In genomic region chr3:61805510-61806080, GRCh38 we compare ENCODE assay signal across 17 cellular contexts.
DNase-seq lines count a peak whose midpoint lies in the region; ATAC-seq and TF ChIP-seq lines count a peak whose summit lies in the region.
"Had no signal": no experiment of that assay in that cellular context is flagged by ENCODE, and none has a peak within 500 bp of the region (broad histone marks: within the 10 kb centered on the region; RNA-seq: fewer than 3 reads in every experiment).

No MANE protein-coding gene starts in this region.

- no peak overlapping the region for H3K56ac ChIP-seq in IMR-90 (ENCODE audit: extremely low read depth, insufficient read depth, low read length)

- intact Hi-C loops in IMR-90 (cut with micrococcal nuclease) (no loop called here), adrenal gland (cut with DNase I) (no loop called here), left colon (cut with DNase I, micrococcal nuclease) (loop anchor here in 1 of 2 donors (10.0 kb wide), 1 partner anchor 161 kb away; no protein-coding TSS in a partner anchor)

- no peak for TF ChIP-seq POLR2A in IMR-90 (IDR thresholded peaks at IDR 0.05; ENCODE audit: low read depth, low read length)
- no peak for TF ChIP-seq POLR2A in adrenal gland (IDR thresholded peaks at IDR 0.05)

- H3K27me3 ChIP-seq in IMR-90 (ENCODE audit: control insufficient read depth, insufficient read depth, low read length) (no peaks in the 10 kb centered on the region), adrenal gland (no peaks in the 10 kb centered on the region), stomach smooth muscle (ENCODE audit: control insufficient read depth in 1 of 2, insufficient read depth in 2 of 2, low read length in 2 of 2) (no peaks in the 10 kb centered on the region)
- H3K27me3 ChIP-seq: BLaER1 treated with 17β-estradiol and CSF1 and Interleukin-3, amounts not matched to agents 10 nM and 100 nM; hepatocyte had no signal

- H3K4me1 ChIP-seq in IMR-90 (ENCODE audit: control insufficient read depth, insufficient read depth, low read length), result peaks cover 9% of the 10 kb centered on the region
- H3K4me1 ChIP-seq in adrenal gland (replicated peaks in 1 of 2), result peaks cover 49 to 59% of the 10 kb centered on the region in 2 donors
- H3K4me1 ChIP-seq in stomach smooth muscle (ENCODE audit: control insufficient read depth, insufficient read depth, low read length), result peaks cover 48% of the 10 kb centered on the region

- H3K27me3 Mint-ChIP-seq in activated T-cell treated with anti-CD3 and anti-CD28 coated beads, Interleukin-2, amount 50 U/mL, for 4 hours (ENCODE audit: low read depth), result no peaks in the 10 kb centered on the region
- H3K27me3 Mint-ChIP-seq: activated B cell treated with CpG ODN at 0.5 μM for 24 hours; activated naive CD4-positive, alpha-beta T cell treated with anti-CD3 and anti-CD28 coated beads, Interleukin-2, amount 10 ng/mL, durations not matched to agents 7 days and 5 days had no signal

- no peak overlapping the region for H2AK5ac ChIP-seq in IMR-90 (ENCODE audit: low read depth, low read length)

- no peak overlapping the region for H2BK20ac ChIP-seq in IMR-90 (ENCODE audit: low read depth, low read length)

- H2BK120ac ChIP-seq in IMR-90 (ENCODE audit: low read depth, low read length), result no peak overlapping the region

- CTCF ChIA-PET in IMR-90 (lab: Yijun Ruan, JAX), result interaction anchor here (0.6 kb wide), 2 partner anchors 15 to 1932 kb away, joined by 3 to 4 read pairs; no protein-coding TSS in a partner anchor

- ATAC-seq in IMR-90 (ENCODE audit: low read depth), result no peak
- ATAC-seq in left colon, result peak; percentile 29
- ATAC-seq in GM21619 (IDR thresholded peaks at IDR 0.05; ENCODE audit: unreplicated experiment), result no peak
- ATAC-seq in activated T-cell treated with anti-CD3 and anti-CD28 coated beads, Interleukin-2, amount 50 U/mL, for 4 hours, result no peak
- ATAC-seq: left lobe of liver had no signal

- BruUV-seq in IMR-90 (replicated peaks; lab: Mats Ljungman, UMichigan), result no TSS peak

- no peak for TF ChIP-seq CTCF in IMR-90 (conservative IDR thresholded peaks at IDR 0.05; ENCODE audit: low read depth, low read length)
- TF ChIP-seq CTCF in adrenal gland (IDR thresholded peaks at IDR 0.05), result no peak

- H3K4me1 Mint-ChIP-seq in activated T-cell treated with anti-CD3 and anti-CD28 coated beads, Interleukin-2, amount 50 U/mL, for 4 hours (ENCODE audit: low read depth), result no peaks in the 10 kb centered on the region
- H3K4me1 Mint-ChIP-seq: activated B cell treated with CpG ODN at 0.5 μM for 24 hours; activated naive CD4-positive, alpha-beta T cell treated with anti-CD3 and anti-CD28 coated beads, Interleukin-2, amount 10 ng/mL, durations not matched to agents 7 days and 5 days had no signal

- WGBS in IMR-90 (ENCODE audit: extremely low coverage in 2 of 2, insufficient read length in 1 of 2), 2 experiments, result no CpG with 5 or more reads among the region's 3 CpGs
- WGBS in adrenal gland, 4 donors, result 21 to 37% (median 32%) methylated on average over 3 of the region's 3 CpGs

- H2BK5ac ChIP-seq in IMR-90 (ENCODE audit: low read depth, low read length, poor library complexity, severe bottlenecking), result no peak overlapping the region

- no peak overlapping the region for H3K14ac ChIP-seq in IMR-90 (replicated peaks; ENCODE audit: low read depth, low read length)

- no peak for TF ChIP-seq RAD21 in IMR-90 (IDR thresholded peaks at IDR 0.05; ENCODE audit: low read length)

- POLR2A ChIA-PET in IMR-90 (lab: Charles Lee; ENCODE audit: unreplicated experiment), result no interaction called here

- no peaks in the 10 kb centered on the region; the same call in 1 of the 2 replicates for H3K9me1 ChIP-seq in IMR-90 (ENCODE audit: insufficient read depth, low read length)

- no peak overlapping the region for H3K9ac ChIP-seq in IMR-90 (ENCODE audit: low read depth, low read length)
- H3K9ac ChIP-seq in stomach smooth muscle (ENCODE audit: low read length in 2 of 2), result no peak overlapping the region
- H3K9ac ChIP-seq: BLaER1 treated with 17β-estradiol and CSF1 and Interleukin-3, amounts not matched to agents 10 nM and 100 nM had no signal

- no peak overlapping the region for H3K23ac ChIP-seq in IMR-90 (ENCODE audit: low read depth, low read length)

- no peak overlapping the region for H3K4me2 ChIP-seq in IMR-90 (ENCODE audit: low read depth, low read length)
- H3K4me2 ChIP-seq: hepatocyte, PC-9 had no signal

- H2BK15ac ChIP-seq in IMR-90 (ENCODE audit: low read depth, low read length), result no peak overlapping the region

- H4K5ac ChIP-seq in IMR-90 (ENCODE audit: low read depth, low read length), result no peak overlapping the region

- H4K8ac ChIP-seq in IMR-90 (ENCODE audit: low read depth in 2 of 2, low read length in 2 of 2), result no peak overlapping the region

- H3K27ac ChIP-seq in IMR-90 (ENCODE audit: insufficient read depth, low read length) (no peak overlapping the region), adrenal gland (peak overlapping the region in 4 of 5 donors; percentile 18 to 75 (median 62)), stomach smooth muscle (ENCODE audit: low read length) (peak overlapping the region; percentile 46)
- H3K27ac ChIP-seq: BLaER1 treated with 17β-estradiol and CSF1 and Interleukin-3, amounts not matched to agents 10 nM and 100 nM; hepatocyte; PC-9 had no signal

- H3K4ac ChIP-seq in IMR-90 (ENCODE audit: low read depth, low read length), result no peak overlapping the region

- H3K4me3 ChIP-seq in IMR-90 (ENCODE audit: insufficient read depth, low read depth, low read length), result no peak overlapping the region
- H3K4me3 ChIP-seq in adrenal gland, result no peak overlapping the region
- H3K4me3 ChIP-seq in stomach smooth muscle (ENCODE audit: low read length in 2 of 2), result no peak overlapping the region
- H3K4me3 ChIP-seq: BLaER1 treated with 17β-estradiol and CSF1 and Interleukin-3, amounts not matched to agents 10 nM and 100 nM; hepatocyte; PC-9 had no signal

- H3K9me3 Mint-ChIP-seq in activated T-cell treated with anti-CD3 and anti-CD28 coated beads, Interleukin-2, amount 50 U/mL, for 4 hours, result peaks cover 3% of the 10 kb centered on the region
- H3K9me3 Mint-ChIP-seq: activated B cell treated with CpG ODN at 0.5 μM for 24 hours; activated naive CD4-positive, alpha-beta T cell treated with anti-CD3 and anti-CD28 coated beads, Interleukin-2, amount 10 ng/mL, durations not matched to agents 7 days and 5 days; neural crest cell had no signal

- no peak overlapping the region for H3K4me3 Mint-ChIP-seq in activated T-cell treated with anti-CD3 and anti-CD28 coated beads, Interleukin-2, amount 50 U/mL, for 4 hours
- H3K4me3 Mint-ChIP-seq: activated B cell treated with CpG ODN at 0.5 μM for 24 hours; activated naive CD4-positive, alpha-beta T cell treated with anti-CD3 and anti-CD28 coated beads, Interleukin-2, amount 10 ng/mL, durations not matched to agents 7 days and 5 days; neural crest cell had no signal

- H3K9me3 ChIP-seq in IMR-90 (ENCODE audit: control insufficient read depth, insufficient read depth, low read length), result no peaks in the 10 kb centered on the region
- H3K9me3 ChIP-seq in adrenal gland (replicated peaks in 1 of 3), result no peaks in the 10 kb centered on the region
- H3K9me3 ChIP-seq in stomach smooth muscle (ENCODE audit: control insufficient read depth in 2 of 2, low read length in 2 of 2), result no peaks in the 10 kb centered on the region
- H3K9me3 ChIP-seq: BLaER1 treated with 17β-estradiol and CSF1 and Interleukin-3, amounts not matched to agents 10 nM and 100 nM had no signal

- H3K79me1 ChIP-seq in IMR-90 (ENCODE audit: low read depth in 1 of 2, low read length in 2 of 2), result peaks cover 23 to 27% of the 10 kb centered on the region in 2 experiments

- dilution Hi-C loops in IMR-90 (cut with HindIII; ENCODE audit: low sequenced_read_pairs, unreplicated experiment), result no loop called here

- H3K36me3 ChIP-seq in IMR-90 (ENCODE audit: control insufficient read depth, insufficient read depth, low read length), result no peaks in the 10 kb centered on the region
- H3K36me3 ChIP-seq in adrenal gland (replicated peaks in 1 of 2), result no peaks in the 10 kb centered on the region
- H3K36me3 ChIP-seq in stomach smooth muscle (ENCODE audit: control insufficient read depth in 2 of 2, insufficient read depth in 2 of 2, low read length in 2 of 2), result no peaks in the 10 kb centered on the region

- no peak overlapping the region for H4K91ac ChIP-seq in IMR-90 (ENCODE audit: insufficient read depth, low read depth, low read length)

- H2AK9ac ChIP-seq in IMR-90 (replicated peaks; ENCODE audit: low read depth, low read length, poor library complexity), result no peak overlapping the region

- no peak overlapping the region for H3K18ac ChIP-seq in IMR-90 (ENCODE audit: low read depth, low read length)

- H3K36me3 Mint-ChIP-seq in activated T-cell treated with anti-CD3 and anti-CD28 coated beads, Interleukin-2, amount 50 U/mL, for 4 hours (ENCODE audit: insufficient read depth), result no peaks in the 10 kb centered on the region
- H3K36me3 Mint-ChIP-seq: activated naive CD4-positive, alpha-beta T cell treated with anti-CD3 and anti-CD28 coated beads, Interleukin-2, amount 10 ng/mL, durations not matched to agents 7 days and 5 days had no signal

- 0 out of 2 replicates have a peak, but pooled peaks cover 4% of the 10 kb centered on the region for H4K20me1 ChIP-seq in IMR-90 (ENCODE audit: insufficient read depth, low read length)

- peak; percentile 9 for DNase-seq in IMR-90
- DNase-seq in adrenal gland, result peak in 1 of 7 donors; percentile 25
- no peak for DNase-seq in left colon
- DNase-seq in activated T-cell treated with anti-CD3 and anti-CD28 coated beads, Interleukin-2, amount 50 U/mL, for 4 hours, result no peak
- no peak for DNase-seq in activated naive CD4-positive, alpha-beta T cell (lab: John Stamatoyannopoulos, UW)
- DNase-seq: activated B cell treated with CpG ODN at 0.5 μM for 24 hours; activated naive CD4-positive, alpha-beta T cell treated with anti-CD3 and anti-CD28 coated beads, Interleukin-2, amount 10 ng/mL, durations not matched to agents 7 days and 5 days; cerebellar nuclear complex; MV-4-11; PC-9; trophoblast cell had no signal

- in situ Hi-C loops in IMR-90 (cut with MboI; ENCODE audit: low sequenced_read_pairs), result no loop called here

- no peak overlapping the region for H2AFZ ChIP-seq in IMR-90 (replicated peaks; ENCODE audit: low read length, poor library complexity)
- H2AFZ ChIP-seq: hepatocyte, PC-9 had no signal

TF ChIP-seq in IMR-90, 13 proteins besides CTCF, POLR2A, EP300 and RAD21 (continues in another document):
- TF ChIP-seq FOS (IDR thresholded peaks at IDR 0.05; ENCODE audit: low read depth, low read length) (no peak), NFE2L2 (IDR thresholded peaks at IDR 0.05; ENCODE audit: low read depth, low read length) (no peak), RCOR1 (IDR thresholded peaks at IDR 0.05; ENCODE audit: insufficient replicate concordance, low read length) (no peak), RFX5 (IDR thresholded peaks at IDR 0.05; ENCODE audit: low read depth, low read length) (no peak), SMC3 (IDR thresholded peaks at IDR 0.05; ENCODE audit: low read depth, low read length) (no peak)
